Comparison of ENCODE assay signal across 19 cellular contexts in genomic region chr4:131137196-131137595, GRCh38.
A peak's percentile ranks its signal among the peaks of the same experiment; 100 is the strongest.
DNase-seq lines count a peak whose midpoint lies in the region; ATAC-seq, FAIRE-seq and TF ChIP-seq lines count a peak whose summit lies in the region.
"Had no signal": no experiment of that assay in that cellular context is flagged by ENCODE, and none has a peak within 500 bp of the region (broad histone marks: within the 10 kb centered on the region; RNA-seq: fewer than 3 reads in every experiment).

No MANE protein-coding gene starts in this region.

- no peak for ATAC-seq in DND-41 (ENCODE audit: insufficient read depth, low read depth)
- no peak for ATAC-seq in activated CD8-positive, alpha-beta memory T cell treated with anti-CD3 and anti-CD28 coated beads, Interleukin-2, amount 10 ng/mL, durations not matched to agents 7 days and 5 days

- H3K18ac ChIP-seq in H1 (ENCODE audit: extremely low read depth, low read length), result no peak overlapping the region

- H3K36me3 Mint-ChIP-seq in activated CD8-positive, alpha-beta memory T cell treated with anti-CD3 and anti-CD28 coated beads, Interleukin-2, amount 10 ng/mL, durations not matched to agents 7 days and 5 days, result no peaks in the 10 kb centered on the region
- H3K36me3 Mint-ChIP-seq: CD14-positive monocyte; CD4-positive, alpha-beta memory T cell had no signal

- no peak overlapping the region for H2AK5ac ChIP-seq in H1 (ENCODE audit: low read depth, low read length)

- CTCF ChIA-PET in H1 (lab: Charles Lee; ENCODE audit: partially characterized antibody), result interaction anchor here (1.4 kb wide), 1 partner anchor 9 kb away, joined by 3 read pairs; no protein-coding TSS in a partner anchor
- CTCF ChIA-PET in activated CD8-positive, alpha-beta memory T cell treated with anti-CD3 and anti-CD28 coated beads, Interleukin-2, amount 10 ng/mL, durations not matched to agents 7 days and 5 days (lab: Charles Lee), result no interaction called here

- H2BK12ac ChIP-seq in H1 (ENCODE audit: low read depth, low read length), result no peak overlapping the region

- H3K56ac ChIP-seq in H1 (replicated peaks; ENCODE audit: insufficient read length, low read depth, low read length), result no peak overlapping the region

- no peak for TF ChIP-seq EP300 in H1 (IDR thresholded peaks at IDR 0.05; ENCODE audit: borderline replicate concordance in 1 of 2, low read depth in 2 of 2, low read length in 2 of 2)

- TF ChIP-seq POLR2A in H1 (IDR thresholded peaks at IDR 0.05; ENCODE audit: control extremely low read depth in 1 of 2, low read depth in 2 of 2, low read length in 2 of 2), result no peak

- H2BK15ac ChIP-seq in H1 (ENCODE audit: low read length), result no peak overlapping the region

- no peaks in the 10 kb centered on the region for H3K4me1 ChIP-seq in DND-41 (ENCODE audit: insufficient read depth, low read length)
- H3K4me1 ChIP-seq in H1 (replicated peaks in 1 of 4; ENCODE audit: control insufficient read depth in 3 of 4, insufficient read depth in 4 of 4, low read length in 3 of 4), result no peaks in the 10 kb centered on the region
- H3K4me1 ChIP-seq: BLaER1 had no signal

- H3K4me2 ChIP-seq in DND-41 (ENCODE audit: insufficient read depth, low read length) (no peak overlapping the region), H1 (ENCODE audit: insufficient read depth in 1 of 2, low read depth in 2 of 2, low read length in 2 of 2) (no peak overlapping the region)
- H3K4me2 ChIP-seq: BLaER1 had no signal

- no peak overlapping the region for H2BK120ac ChIP-seq in H1 (replicated peaks; ENCODE audit: low read depth, low read length)

- H3K79me1 ChIP-seq in H1 (ENCODE audit: low read depth, low read length), result no peaks in the 10 kb centered on the region

- no peaks in the 10 kb centered on the region for H3K27me3 Mint-ChIP-seq in activated CD8-positive, alpha-beta memory T cell treated with anti-CD3 and anti-CD28 coated beads, Interleukin-2, amount 10 ng/mL, durations not matched to agents 7 days and 5 days
- H3K27me3 Mint-ChIP-seq: CD4-positive, alpha-beta memory T cell had no signal

- H2BK5ac ChIP-seq in H1 (ENCODE audit: low read depth, low read length), result no peak overlapping the region

- TF ChIP-seq CTCF in DND-41 (IDR thresholded peaks at IDR 0.05; ENCODE audit: borderline replicate concordance, extremely low read depth, low read length, poor library complexity, severe bottlenecking) (no peak), H1 (IDR thresholded peaks at IDR 0.05; ENCODE audit: control extremely low read depth in 1 of 3, insufficient read depth in 1 of 3, low read depth in 1 of 3, low read length in 3 of 3) (no peak)

- H3K36me3 ChIP-seq in DND-41 (ENCODE audit: insufficient read depth, low read length) (no peaks in the 10 kb centered on the region), H1 (ENCODE audit: control insufficient read depth in 2 of 4, insufficient read depth in 4 of 4, low read length in 3 of 4) (no peaks in the 10 kb centered on the region)
- H3K36me3 ChIP-seq: BLaER1 had no signal

- POLR2A ChIA-PET in H1 (lab: Charles Lee; ENCODE audit: partially characterized antibody), result no interaction called here

- no peak overlapping the region for H4K5ac ChIP-seq in H1 (ENCODE audit: insufficient read length, low read depth, low read length)

- H2BK20ac ChIP-seq in H1 (ENCODE audit: low read length), result no peak overlapping the region

- H3K27me3 ChIP-seq in DND-41 (ENCODE audit: insufficient read depth, low read length, poor library complexity), result no peaks in the 10 kb centered on the region
- no peaks in the 10 kb centered on the region for H3K27me3 ChIP-seq in H1 (replicated peaks in 1 of 4; ENCODE audit: control insufficient read depth in 3 of 4, extremely low read depth in 1 of 4, insufficient read depth in 3 of 4, low read length in 3 of 4)
- H3K27me3 ChIP-seq: BLaER1 had no signal

- H3K79me2 ChIP-seq in DND-41 (ENCODE audit: insufficient read depth, low read length), result no peaks in the 10 kb centered on the region
- H3K79me2 ChIP-seq in H1 (ENCODE audit: control insufficient read depth in 1 of 2, insufficient read depth in 2 of 2, low read length in 2 of 2), result no peaks in the 10 kb centered on the region

- H3K4ac ChIP-seq in H1 (replicated peaks; ENCODE audit: insufficient read length, low read depth, low read length), result no peak overlapping the region

- H3K4me3 Mint-ChIP-seq in activated CD8-positive, alpha-beta memory T cell treated with anti-CD3 and anti-CD28 coated beads, Interleukin-2, amount 10 ng/mL, durations not matched to agents 7 days and 5 days, result no peak overlapping the region
- H3K4me3 Mint-ChIP-seq: CD14-positive monocyte; CD4-positive, alpha-beta memory T cell; H9 had no signal

- peaks cover 5% of the 10 kb centered on the region for H3K9me3 Mint-ChIP-seq in activated CD8-positive, alpha-beta memory T cell treated with anti-CD3 and anti-CD28 coated beads, Interleukin-2, amount 10 ng/mL, durations not matched to agents 7 days and 5 days (ENCODE audit: low read depth)
- H3K9me3 Mint-ChIP-seq: H9 had no signal

- no peak overlapping the region for H4K8ac ChIP-seq in H1 (ENCODE audit: extremely low read depth, insufficient read depth, low read length)

- no peak overlapping the region for H4K91ac ChIP-seq in H1 (replicated peaks; ENCODE audit: insufficient read length, low read length)

- peaks cover 4% of the 10 kb centered on the region for H3K9me3 ChIP-seq in DND-41 (ENCODE audit: insufficient read depth, low read length, severe bottlenecking)
- no peaks in the 10 kb centered on the region for H3K9me3 ChIP-seq in H1 (ENCODE audit: insufficient read depth in 2 of 2, low read depth in 1 of 2, low read length in 1 of 2)
- H3K9me3 ChIP-seq: BLaER1 had no signal

- no peak overlapping the region for H3K23ac ChIP-seq in H1 (ENCODE audit: insufficient read length)

- DNase-seq in DND-41 (no peak), H1 (ENCODE audit: low read depth in 1 of 2, low spot score in 2 of 2) (no peak), kidney tubule cell (ENCODE audit: low spot score) (peak; percentile 14), renal cortical epithelial cell (ENCODE audit: low read depth) (peak; percentile 79), NCI-H1092 treated with DMSO at 0.1 percent for 48 hours (lab: John Stamatoyannopoulos, UW) (no peak), SHP77 (lab: John Stamatoyannopoulos, UW) (no peak), nucleus accumbens (lab: John Stamatoyannopoulos, UW) (no peak)
- DNase-seq in activated CD8-positive, alpha-beta memory T cell treated with anti-CD3 and anti-CD28 coated beads, Interleukin-2, amount 10 ng/mL, durations not matched to agents 7 days and 5 days, result no peak
- DNase-seq: 8988T; CD4-positive, alpha-beta memory T cell; DMS153; DMS79; GF-D8; GOT3; H9; IMR-90 had no signal

- H2AFZ ChIP-seq in DND-41 (ENCODE audit: low read depth, low read length) (0 out of 2 replicates have a peak overlapping the region, but pooled peaks have one; percentile 36), H1 (ENCODE audit: low read length) (0 out of 2 replicates have a peak overlapping the region, but pooled peaks have one; percentile 51)

- H4K20me1 ChIP-seq in DND-41 (ENCODE audit: insufficient read depth, low read length) (no peaks in the 10 kb centered on the region), H1 (replicated peaks in 1 of 2; ENCODE audit: control insufficient read depth in 1 of 2, insufficient read depth in 2 of 2, low read length in 2 of 2) (no peaks in the 10 kb centered on the region)
- H4K20me1 ChIP-seq: BLaER1 had no signal

- H3K4me1 Mint-ChIP-seq in activated CD8-positive, alpha-beta memory T cell treated with anti-CD3 and anti-CD28 coated beads, Interleukin-2, amount 10 ng/mL, durations not matched to agents 7 days and 5 days, result no peaks in the 10 kb centered on the region
- H3K4me1 Mint-ChIP-seq: CD14-positive monocyte; CD4-positive, alpha-beta memory T cell had no signal

- no peak overlapping the region for H3K9ac ChIP-seq in DND-41 (ENCODE audit: low read depth, low read length)
- H3K9ac ChIP-seq in H1 (replicated peaks in 1 of 4; ENCODE audit: extremely low read depth in 1 of 4, low read depth in 3 of 4, low read length in 3 of 4), result no peak overlapping the region
- H3K9ac ChIP-seq: BLaER1 had no signal

- TF ChIP-seq RAD21 in H1 (IDR thresholded peaks at IDR 0.05 in 1 of 2, conservative IDR thresholded peaks at IDR 0.05 in 1 of 2; ENCODE audit: low read depth in 2 of 2, low read length in 2 of 2), result no peak

- 89% methylated on average over 2 of the region's 2 CpGs; no CpG with 5 or more reads in 1 of the 2 experiments for WGBS in H1 (ENCODE audit: extremely low coverage in 1 of 2, insufficient coverage in 1 of 2, insufficient read length in 1 of 2, insufficient replicate concordance in 2 of 2, low coverage in 1 of 2, low lambda C conversion rate in 2 of 2, missing lambda C conversion rate in 1 of 2), 2 experiments

- no peak for FAIRE-seq in H1 (lab: Jason Lieb, UNC)
- FAIRE-seq: HTR-8/SVneo had no signal

- H3K27ac ChIP-seq in DND-41 (ENCODE audit: low read length), result no peak overlapping the region
- no peak overlapping the region for H3K27ac ChIP-seq in H1 (ENCODE audit: low read depth, low read length)
- H3K27ac ChIP-seq: BLaER1 had no signal

- no peaks in the 10 kb centered on the region for H3K23me2 ChIP-seq in H1 (ENCODE audit: low read depth, low read length)

- H3K27ac Mint-ChIP-seq in activated CD8-positive, alpha-beta memory T cell treated with anti-CD3 and anti-CD28 coated beads, Interleukin-2, amount 10 ng/mL, durations not matched to agents 7 days and 5 days, result no peak overlapping the region
- H3K27ac Mint-ChIP-seq: CD14-positive monocyte; CD4-positive, alpha-beta memory T cell; H9 had no signal

- H3K14ac ChIP-seq in H1 (ENCODE audit: insufficient read length), result no peak overlapping the region

- H3K4me3 ChIP-seq in DND-41 (ENCODE audit: low read depth in 1 of 2, low read length in 2 of 2) (no peak overlapping the region), H1 (ENCODE audit: extremely low read depth in 1 of 4, insufficient read depth in 2 of 4, low read depth in 3 of 4, low read length in 4 of 4) (no peak overlapping the region)
- H3K4me3 ChIP-seq: BLaER1 had no signal

TF ChIP-seq in H1, 55 proteins besides CTCF, POLR2A, EP300 and RAD21 (continues in another document):
- no peak for TF ChIP-seq KDM4A (IDR thresholded peaks at IDR 0.05; ENCODE audit: low read depth, low read length, severe bottlenecking)
- no peak for TF ChIP-seq ATF3 (IDR thresholded peaks at IDR 0.05; ENCODE audit: insufficient read depth, low read depth, low read length)
- TF ChIP-seq RBBP5 (IDR thresholded peaks at IDR 0.05; ENCODE audit: borderline replicate concordance, low read depth, low read length), result no peak
- TF ChIP-seq NRF1 (IDR thresholded peaks at IDR 0.05; ENCODE audit: low read depth, low read length), result no peak
- no peak for TF ChIP-seq KDM5A (IDR thresholded peaks at IDR 0.05; ENCODE audit: low read length)
- no peak for TF ChIP-seq TBP (IDR thresholded peaks at IDR 0.05; ENCODE audit: low read depth, low read length)

Comparison
In these comparisons a context has a peak if more than half of its experiments do, and no peak if none do; other contexts are left out.
1. DNase-seq: peak in kidney tubule cell (single experiment) and renal cortical epithelial cell (single experiment); none in DND-41 (single experiment), H1 (0 of 2), NCI-H1092 treated with DMSO at 0.1 percent for 48 hours (single experiment), activated CD8-positive, alpha-beta memory T cell treated with anti-CD3 and anti-CD28 coated beads, Interleukin-2, amount 10 ng/mL, durations not matched to agents 7 days and 5 days (single experiment), SHP77 (0 of 2) and nucleus accumbens (0 of 56).